1 cellular context compared by ENCODE assay signal in genomic region chr9:131318211-131318610, GRCh38.
TF ChIP-seq lines count a peak whose summit lies in the region.

No MANE protein-coding gene starts in this region.

TF ChIP-seq in SK-N-SH, 30 proteins besides CTCF, POLR2A, EP300 and RAD21:
- no peak for TF ChIP-seq GABPA (IDR thresholded peaks at IDR 0.05; ENCODE audit: low read depth)
- TF ChIP-seq MXI1 (IDR thresholded peaks at IDR 0.05; ENCODE audit: low read depth, low read length): no peak
- TF ChIP-seq JUND (IDR thresholded peaks at IDR 0.05): no peak
- no peak for TF ChIP-seq RFX5 (IDR thresholded peaks at IDR 0.05; ENCODE audit: low read length)
- TF ChIP-seq CHD2 (IDR thresholded peaks at IDR 0.05; ENCODE audit: low read length, partially characterized antibody): no peak
